Comparison of ENCODE assay signal across 8 cellular contexts in the genomic region with DNA sequence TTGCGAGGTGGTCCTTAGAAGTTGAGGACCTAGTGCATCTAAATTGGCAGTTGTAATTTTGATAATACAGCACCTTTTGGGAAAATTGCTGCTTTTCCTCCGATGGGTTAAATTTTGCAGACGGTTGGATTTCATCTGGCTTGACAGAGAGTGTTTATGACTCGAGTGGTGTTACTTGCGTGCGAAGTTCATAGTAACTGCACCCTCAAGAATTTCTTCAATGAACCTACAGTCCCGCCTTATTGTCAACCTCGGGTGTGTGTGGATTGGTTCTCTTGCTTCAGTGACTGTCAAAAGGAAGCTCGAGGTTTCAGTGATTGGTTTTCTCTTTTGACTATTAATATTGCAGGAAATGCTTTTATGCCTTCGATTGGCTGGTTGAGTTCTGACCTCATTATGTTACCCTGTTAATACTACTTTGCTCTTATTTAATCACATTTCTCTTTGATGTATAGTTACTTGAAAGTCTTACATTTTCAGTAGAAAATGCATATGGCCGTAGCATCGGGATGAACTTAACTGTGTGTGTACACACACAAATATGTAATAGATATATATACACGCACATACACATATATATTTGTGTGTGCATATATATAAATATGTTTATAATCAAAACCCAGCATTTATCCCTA. TPM values are rescaled to one million over a fixed set of nuclear protein-coding genes. Genes with fewer than 3 reads are reported as not detected.
DNase-seq lines count a peak whose midpoint lies in the region; ATAC-seq and TF ChIP-seq lines count a peak whose summit lies in the region.

No MANE protein-coding gene starts in this region.

- H4K20me1 ChIP-seq in MM.1S (ENCODE audit: insufficient read depth, low read length), result peaks cover 26% of the 10 kb centered on the region

- WGBS in right cardiac atrium, result 9% methylated on average over 13 of the region's 13 CpGs

- intact Hi-C loops in right cardiac atrium (cut with DNase I), result loop anchor here in 2 of 4 donors (10.0 kb wide), 2 partner anchors 129 to 349 kb away; no protein-coding TSS in a partner anchor

- H3K27ac ChIP-seq in HEK293 (ENCODE audit: extremely low read depth, low read depth, low read length), result peak overlapping the region; percentile 5; the same call in 1 of the 2 replicates
- H3K27ac ChIP-seq in MM.1S (ENCODE audit: low read length), result peak overlapping the region; percentile 91
- H3K27ac ChIP-seq in right cardiac atrium (ENCODE audit: low read length), result peak overlapping the region; percentile 78

- CTCF ChIA-PET in HEK293 (lab: Yijun Ruan, JAX), result interaction anchor here (0.6 kb wide), 2 partner anchors 47 to 671 kb away, joined by 3 read pairs; no protein-coding TSS in a partner anchor

- TF ChIP-seq CTCF in GM06990 (IDR thresholded peaks at IDR 0.05; ENCODE audit: insufficient read depth, low read length, poor library complexity, severe bottlenecking), result no peak
- no peak for TF ChIP-seq CTCF in HEK293 (tag by site-specific recombination; IDR thresholded peaks at IDR 0.05)
- TF ChIP-seq CTCF in MM.1S (IDR thresholded peaks at IDR 0.05; ENCODE audit: low read length), result no peak

- H3K36me3 ChIP-seq in GM06990 (ENCODE audit: control insufficient read depth, insufficient read depth, low read length) (no peaks in the 10 kb centered on the region), HEK293 (ENCODE audit: control insufficient read depth in 2 of 2, insufficient read depth in 1 of 2, low read length in 2 of 2) (no peaks in the 10 kb centered on the region), MM.1S (replicated peaks; ENCODE audit: insufficient read depth, low read length) (no peaks in the 10 kb centered on the region)

- H3K9ac ChIP-seq in MM.1S (ENCODE audit: low read length), result peak overlapping the region; percentile 87

- H2AFZ ChIP-seq in MM.1S (ENCODE audit: low read length), result peak overlapping the region; percentile 7; the same call in 1 of the 2 replicates

- peaks cover 58% of the 10 kb centered on the region for H3K79me2 ChIP-seq in MM.1S (ENCODE audit: low read length)

- peaks cover 23% of the 10 kb centered on the region for H3F3A ChIP-seq in MM.1S (ENCODE audit: insufficient read depth, low read length)

- peak overlapping the region; percentile 69 for H3K4me2 ChIP-seq in MM.1S (ENCODE audit: low read depth, low read length)

- DNase-seq in GM06990 (ENCODE audit: extremely low read depth, insufficient read length), result peak; percentile 58
- DNase-seq in MM.1S, result peak; percentile 91
- peak in 35 of 58 donors; percentile 2 to 79 (median 30) for DNase-seq in anterior cingulate cortex (lab: John Stamatoyannopoulos, UW)
- DNase-seq in right cardiac atrium, result no peak
- peak; percentile 78 for DNase-seq in retina
- no peak for DNase-seq in ecto neural progenitor cell (ENCODE audit: low spot score)

- H3K4me3 ChIP-seq in GM06990 (replicated peaks; ENCODE audit: low read depth, low read length) (peak overlapping the region; percentile 93), HEK293 (ENCODE audit: low read depth, low read length) (peak overlapping the region; percentile 100), MM.1S (ENCODE audit: low read length) (peak overlapping the region; percentile 96), right cardiac atrium (ENCODE audit: low read length) (peak overlapping the region; percentile 92)

- H3K27me3 ChIP-seq in GM06990 (replicated peaks; ENCODE audit: control insufficient read depth, insufficient read depth, low read length), result no peaks in the 10 kb centered on the region
- H3K27me3 ChIP-seq in MM.1S (replicated peaks; ENCODE audit: insufficient read depth, low read length), result no peaks in the 10 kb centered on the region
- H3K27me3 ChIP-seq in right cardiac atrium (ENCODE audit: control insufficient read depth, insufficient read depth), result no peaks in the 10 kb centered on the region

- H3K9me3 ChIP-seq in HEK293 (ENCODE audit: control insufficient read depth, insufficient read depth, low read depth, low read length), result no peaks in the 10 kb centered on the region
- no peaks in the 10 kb centered on the region for H3K9me3 ChIP-seq in MM.1S (replicated peaks; ENCODE audit: insufficient read depth, low read length)
- H3K9me3 ChIP-seq in right cardiac atrium (ENCODE audit: control insufficient read depth, low read length), result no peaks in the 10 kb centered on the region

- POLR2A ChIA-PET in HEK293 (lab: Yijun Ruan, JAX), result interaction anchor here (0.6 kb wide), 1 partner anchor 139 kb away, joined by 5 read pairs; no protein-coding TSS in a partner anchor

- ATAC-seq in SK-N-SH treated with all-trans-retinoic acid at 6 μM for 48 hours (peak; percentile 74), right cardiac atrium (peak; percentile 5 to 34)

- H3K9me2 ChIP-seq in MM.1S (replicated peaks; ENCODE audit: insufficient read depth, low read length), result no peaks in the 10 kb centered on the region

- H3K4me1 ChIP-seq in HEK293 (ENCODE audit: control insufficient read depth, insufficient read depth, low read length) (peaks cover 17% of the 10 kb centered on the region; the same call in 1 of the 2 replicates), MM.1S (ENCODE audit: low read length) (0 out of 2 replicates have a peak, but pooled peaks cover 14% of the 10 kb centered on the region), right cardiac atrium (ENCODE audit: control insufficient read depth, insufficient read depth, low read length) (no peaks in the 10 kb centered on the region)

TF ChIP-seq in HEK293, 187 proteins besides CTCF, POLR2A, EP300 and RAD21:
- TF ChIP-seq ZNF629 (tag by site-specific recombination; IDR thresholded peaks at IDR 0.05) (peak; percentile 64; the same call in 1 of the 2 replicates), ZNF335 (tag by site-specific recombination; conservative IDR thresholded peaks at IDR 0.05) (peak; percentile 88), KLF7 (tag by site-specific recombination; IDR thresholded peaks at IDR 0.05; ENCODE audit: borderline replicate concordance) (no peak), SP2 (tag by site-specific recombination; IDR thresholded peaks at IDR 0.05) (peak; percentile 81), FEZF1 (tag by site-specific recombination; IDR thresholded peaks at IDR 0.05) (peak; percentile 25; the same call in 1 of the 2 replicates)
- TF ChIP-seq, protein P1, sequence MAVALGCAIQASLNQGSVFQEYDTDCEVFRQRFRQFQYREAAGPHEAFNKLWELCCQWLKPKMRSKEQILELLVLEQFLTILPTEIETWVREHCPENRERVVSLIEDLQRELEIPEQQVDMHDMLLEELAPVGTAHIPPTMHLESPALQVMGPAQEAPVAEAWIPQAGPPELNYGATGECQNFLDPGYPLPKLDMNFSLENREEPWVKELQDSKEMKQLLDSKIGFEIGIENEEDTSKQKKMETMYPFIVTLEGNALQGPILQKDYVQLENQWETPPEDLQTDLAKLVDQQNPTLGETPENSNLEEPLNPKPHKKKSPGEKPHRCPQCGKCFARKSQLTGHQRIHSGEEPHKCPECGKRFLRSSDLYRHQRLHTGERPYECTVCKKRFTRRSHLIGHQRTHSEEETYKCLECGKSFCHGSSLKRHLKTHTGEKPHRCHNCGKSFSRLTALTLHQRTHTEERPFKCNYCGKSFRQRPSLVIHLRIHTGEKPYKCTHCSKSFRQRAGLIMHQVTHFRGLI (tag by site-specific recombination; IDR thresholded peaks at IDR 0.05), result 0 out of 2 replicates have a peak, but pooled peaks have one; percentile 3

TF ChIP-seq in SK-N-SH treated with all-trans-retinoic acid at 6 μM for 48 hours, 23 proteins besides CTCF, POLR2A, EP300 and RAD21 (continues in another document):
- no peak for TF ChIP-seq TOX (CRISPR knock-in tag; IDR thresholded peaks at IDR 0.05; ENCODE audit: borderline replicate concordance)
- TF ChIP-seq PPARA (CRISPR knock-in tag; IDR thresholded peaks at IDR 0.05; ENCODE audit: borderline replicate concordance), result no peak
- no peak for TF ChIP-seq RARB (CRISPR knock-in tag; IDR thresholded peaks at IDR 0.05)
- TF ChIP-seq, protein P2, sequence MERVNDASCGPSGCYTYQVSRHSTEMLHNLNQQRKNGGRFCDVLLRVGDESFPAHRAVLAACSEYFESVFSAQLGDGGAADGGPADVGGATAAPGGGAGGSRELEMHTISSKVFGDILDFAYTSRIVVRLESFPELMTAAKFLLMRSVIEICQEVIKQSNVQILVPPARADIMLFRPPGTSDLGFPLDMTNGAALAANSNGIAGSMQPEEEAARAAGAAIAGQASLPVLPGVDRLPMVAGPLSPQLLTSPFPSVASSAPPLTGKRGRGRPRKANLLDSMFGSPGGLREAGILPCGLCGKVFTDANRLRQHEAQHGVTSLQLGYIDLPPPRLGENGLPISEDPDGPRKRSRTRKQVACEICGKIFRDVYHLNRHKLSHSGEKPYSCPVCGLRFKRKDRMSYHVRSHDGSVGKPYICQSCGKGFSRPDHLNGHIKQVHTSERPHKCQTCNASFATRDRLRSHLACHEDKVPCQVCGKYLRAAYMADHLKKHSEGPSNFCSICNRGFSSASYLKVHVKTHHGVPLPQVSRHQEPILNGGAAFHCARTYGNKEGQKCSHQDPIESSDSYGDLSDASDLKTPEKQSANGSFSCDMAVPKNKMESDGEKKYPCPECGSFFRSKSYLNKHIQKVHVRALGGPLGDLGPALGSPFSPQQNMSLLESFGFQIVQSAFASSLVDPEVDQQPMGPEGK (CRISPR knock-in tag; IDR thresholded peaks at IDR 0.05; ENCODE audit: borderline replicate concordance), result no peak
- no peak for TF ChIP-seq ISL1 (CRISPR knock-in tag; IDR thresholded peaks at IDR 0.05)
- TF ChIP-seq, protein P3, sequence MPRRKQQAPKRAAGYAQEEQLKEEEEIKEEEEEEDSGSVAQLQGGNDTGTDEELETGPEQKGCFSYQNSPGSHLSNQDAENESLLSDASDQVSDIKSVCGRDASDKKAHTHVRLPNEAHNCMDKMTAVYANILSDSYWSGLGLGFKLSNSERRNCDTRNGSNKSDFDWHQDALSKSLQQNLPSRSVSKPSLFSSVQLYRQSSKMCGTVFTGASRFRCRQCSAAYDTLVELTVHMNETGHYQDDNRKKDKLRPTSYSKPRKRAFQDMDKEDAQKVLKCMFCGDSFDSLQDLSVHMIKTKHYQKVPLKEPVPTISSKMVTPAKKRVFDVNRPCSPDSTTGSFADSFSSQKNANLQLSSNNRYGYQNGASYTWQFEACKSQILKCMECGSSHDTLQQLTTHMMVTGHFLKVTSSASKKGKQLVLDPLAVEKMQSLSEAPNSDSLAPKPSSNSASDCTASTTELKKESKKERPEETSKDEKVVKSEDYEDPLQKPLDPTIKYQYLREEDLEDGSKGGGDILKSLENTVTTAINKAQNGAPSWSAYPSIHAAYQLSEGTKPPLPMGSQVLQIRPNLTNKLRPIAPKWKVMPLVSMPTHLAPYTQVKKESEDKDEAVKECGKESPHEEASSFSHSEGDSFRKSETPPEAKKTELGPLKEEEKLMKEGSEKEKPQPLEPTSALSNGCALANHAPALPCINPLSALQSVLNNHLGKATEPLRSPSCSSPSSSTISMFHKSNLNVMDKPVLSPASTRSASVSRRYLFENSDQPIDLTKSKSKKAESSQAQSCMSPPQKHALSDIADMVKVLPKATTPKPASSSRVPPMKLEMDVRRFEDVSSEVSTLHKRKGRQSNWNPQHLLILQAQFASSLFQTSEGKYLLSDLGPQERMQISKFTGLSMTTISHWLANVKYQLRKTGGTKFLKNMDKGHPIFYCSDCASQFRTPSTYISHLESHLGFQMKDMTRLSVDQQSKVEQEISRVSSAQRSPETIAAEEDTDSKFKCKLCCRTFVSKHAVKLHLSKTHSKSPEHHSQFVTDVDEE (CRISPR knock-in tag; IDR thresholded peaks at IDR 0.05), result no peak
- TF ChIP-seq ZC3H10 (CRISPR knock-in tag; IDR thresholded peaks at IDR 0.05), result no peak

RNA-seq across cellular contexts. Expression of a gene that starts 1.5 kb away (rescaled TPM):
- 10 to 100 TPM; 23.5 to 27.8 (median 26.8) TPM for total RNA-seq in right cardiac atrium
- 9.9 TPM for polyA plus RNA-seq in right cardiac atrium

Comparison
In these comparisons a context has a peak if more than half of its experiments do, and no peak if none do; other contexts are left out.
1. DNase-seq: peak in GM06990 (single experiment), MM.1S (single experiment), anterior cingulate cortex (35 of 58) and retina (single experiment); none in right cardiac atrium (0 of 3) and ecto neural progenitor cell (single experiment).
2. H3K27ac ChIP-seq: peak in every context shown above with its lines; median percentile 91 in MM.1S; 78 in right cardiac atrium; 5 in HEK293.
3. Peak in every context shown above with its lines, with median percentiles within 50 percentile points of each other: H3K4me3 ChIP-seq.